19 cellular contexts compared by ENCODE assay signal in genomic region chr14:72743626-72744025, GRCh38.
DNase-seq lines count a peak whose midpoint lies in the region; ATAC-seq, FAIRE-seq and TF ChIP-seq lines count a peak whose summit lies in the region.
"Had no signal": no experiment of that assay in that cellular context is flagged by ENCODE, and none has a peak within 500 bp of the region (broad histone marks: within the 10 kb centered on the region; RNA-seq: fewer than 3 reads in every experiment).

No MANE protein-coding gene starts in this region.

- no peak for TF ChIP-seq RAD21 in SK-N-SH (IDR thresholded peaks at IDR 0.05; ENCODE audit: low read length)

- no peak overlapping the region for H3K4me2 ChIP-seq in SK-N-SH
- H3K4me2 ChIP-seq: KMS-11 had no signal

- no peak for DNase-seq in SK-N-SH
- peak; percentile 27 for DNase-seq in astrocyte of the hippocampus (ENCODE audit: low read depth, low spot score)
- peak; percentile 40 for DNase-seq in right atrium auricular region (ENCODE audit: low spot score)
- no peak for DNase-seq in frontal cortex (ENCODE audit: low spot score in 2 of 2)
- no peak for DNase-seq in NCI-H1930 (lab: John Stamatoyannopoulos, UW)
- DNase-seq: activated CD4-positive, CD25-positive, alpha-beta regulatory T cell; activated naive CD4-positive, alpha-beta T cell; CD4-positive, CD25-positive, alpha-beta regulatory T cell; hippocampal formation; NCI-H1092; posterior cingulate gyrus; small intestine; trophoblast cell had no signal

- H3K27me3 ChIP-seq in SK-N-SH (ENCODE audit: insufficient read depth): no peaks in the 10 kb centered on the region
- H3K27me3 ChIP-seq in right atrium auricular region: no peaks in the 10 kb centered on the region

- no peaks in the 10 kb centered on the region for H4K20me1 ChIP-seq in SK-N-SH (ENCODE audit: insufficient read depth)

- no peak for TF ChIP-seq EP300 in SK-N-SH (IDR thresholded peaks at IDR 0.05; ENCODE audit: borderline replicate concordance in 1 of 2, low read depth in 1 of 2, low read length in 1 of 2)

- POLR2A ChIA-PET in SK-N-SH (lab: Yijun Ruan, JAX): no interaction called here

- H3K4me3 ChIP-seq in SK-N-SH (ENCODE audit: low read depth in 2 of 2, low read length in 1 of 2): no peak overlapping the region
- H3K4me3 ChIP-seq in right atrium auricular region: no peak overlapping the region

- no peaks in the 10 kb centered on the region for H3K36me3 ChIP-seq in SK-N-SH (replicated peaks in 1 of 2; ENCODE audit: control insufficient read depth in 1 of 2, insufficient read depth in 2 of 2, low read length in 1 of 2)
- H3K36me3 ChIP-seq in right atrium auricular region: no peaks in the 10 kb centered on the region

- H3K27ac ChIP-seq in SK-N-SH (ENCODE audit: low read depth in 2 of 2, low read length in 1 of 2) (peak overlapping the region in 1 of 2 experiments; percentile 56; a peak in 2 of 4 replicates), right atrium auricular region (no peak overlapping the region), temporal lobe (ENCODE audit: low read depth, low read length) (peak overlapping the region; percentile 47)
- H3K27ac ChIP-seq: KMS-11 had no signal

- no peaks in the 10 kb centered on the region for H3K9me3 ChIP-seq in SK-N-SH
- H3K9me3 ChIP-seq in right atrium auricular region: no peaks in the 10 kb centered on the region

- H2AFZ ChIP-seq in SK-N-SH (ENCODE audit: low read depth): 0 out of 2 replicates have a peak overlapping the region, but pooled peaks have one; percentile 13

- ATAC-seq in SK-N-SH treated with all-trans-retinoic acid at 6 μM for 48 hours (no peak), GM19452 (IDR thresholded peaks at IDR 0.05; ENCODE audit: unreplicated experiment) (no peak)

- peaks cover 11% of the 10 kb centered on the region for H3F3A ChIP-seq in SK-N-SH (replicated peaks; ENCODE audit: insufficient read depth)

- no peak for FAIRE-seq in frontal cortex (lab: Jason Lieb, UNC)
- FAIRE-seq: A204.1, astrocyte, small intestine had no signal

- CTCF ChIA-PET in SK-N-SH (lab: Yijun Ruan, JAX): interaction anchor here (1.1 to 1.6 kb wide), 4 partner anchors 65 to 230 kb away, joined by 3 to 6 read pairs (median 3); no protein-coding TSS in a partner anchor

- H3K4me1 ChIP-seq in SK-N-SH (ENCODE audit: control insufficient read depth in 1 of 2, insufficient read depth in 2 of 2, low read depth in 1 of 2, low read length in 1 of 2) (peaks cover 15 to 58% of the 10 kb centered on the region in 2 experiments; a peak in 2 of 4 replicates), right atrium auricular region (peaks cover 0 to 16% of the 10 kb centered on the region in 2 donors)

- no peaks in the 10 kb centered on the region for H3K79me2 ChIP-seq in SK-N-SH (ENCODE audit: insufficient read depth)

- WGBS in SK-N-SH (ENCODE audit: low lambda C conversion rate): 85% methylated on average over 2 of the region's 2 CpGs

- no peaks in the 10 kb centered on the region for H3K9me2 ChIP-seq in SK-N-SH

- TF ChIP-seq CTCF in SK-N-SH (IDR thresholded peaks at IDR 0.05) (no peak), right atrium auricular region (IDR thresholded peaks at IDR 0.05) (no peak)

- no peak overlapping the region for H3K9ac ChIP-seq in SK-N-SH
- H3K9ac ChIP-seq: KMS-11 had no signal

TF ChIP-seq in SK-N-SH, 30 proteins besides CTCF, POLR2A, EP300 and RAD21:
- no peak for TF ChIP-seq JUND (IDR thresholded peaks at IDR 0.05)
- no peak for TF ChIP-seq POLR2AphosphoS5 (IDR thresholded peaks at IDR 0.05; ENCODE audit: low read depth, low read length)
- TF ChIP-seq SMC3 (IDR thresholded peaks at IDR 0.05; ENCODE audit: low read depth, low read length): no peak
TF ChIP-seq in SK-N-SH: peak in this region for 0.

TF ChIP-seq in SK-N-SH treated with all-trans-retinoic acid at 6 μM for 48 hours, 23 proteins besides CTCF, POLR2A, EP300 and RAD21:
- TF ChIP-seq CSDC2 (CRISPR knock-in tag; IDR thresholded peaks at IDR 0.05): no peak
- TF ChIP-seq ZNF70 (CRISPR knock-in tag; IDR thresholded peaks at IDR 0.05): no peak
- TF ChIP-seq CSRNP3 (CRISPR knock-in tag; IDR thresholded peaks at IDR 0.05): no peak
- no peak for TF ChIP-seq BACH2 (CRISPR knock-in tag; IDR thresholded peaks at IDR 0.05; ENCODE audit: borderline replicate concordance)
- TF ChIP-seq TCF4 (CRISPR knock-in tag; IDR thresholded peaks at IDR 0.05; ENCODE audit: borderline replicate concordance): no peak
- TF ChIP-seq ARNTL (CRISPR knock-in tag; IDR thresholded peaks at IDR 0.05; ENCODE audit: borderline replicate concordance, low read depth): no peak
- TF ChIP-seq CREB5 (CRISPR knock-in tag; IDR thresholded peaks at IDR 0.05; ENCODE audit: low read depth): no peak
- TF ChIP-seq ISL1 (CRISPR knock-in tag; IDR thresholded peaks at IDR 0.05): no peak
- TF ChIP-seq ESRRG (CRISPR knock-in tag; IDR thresholded peaks at IDR 0.05): no peak
- TF ChIP-seq TOX (CRISPR knock-in tag; IDR thresholded peaks at IDR 0.05; ENCODE audit: borderline replicate concordance): no peak
- TF ChIP-seq POU6F1 (CRISPR knock-in tag; IDR thresholded peaks at IDR 0.05; ENCODE audit: borderline replicate concordance, low read depth): no peak
- no peak for TF ChIP-seq GLIS3 (CRISPR knock-in tag; IDR thresholded peaks at IDR 0.05)
- no peak for TF ChIP-seq OSR1 (CRISPR knock-in tag; IDR thresholded peaks at IDR 0.05)
- no peak for TF ChIP-seq ZFP30 (CRISPR knock-in tag; IDR thresholded peaks at IDR 0.05)
- no peak for TF ChIP-seq ZFP3 (CRISPR knock-in tag; IDR thresholded peaks at IDR 0.05)
- TF ChIP-seq PPARA (CRISPR knock-in tag; IDR thresholded peaks at IDR 0.05; ENCODE audit: borderline replicate concordance): no peak
- TF ChIP-seq ZNF8 (CRISPR knock-in tag; IDR thresholded peaks at IDR 0.05): no peak
- TF ChIP-seq PATZ1 (CRISPR knock-in tag; IDR thresholded peaks at IDR 0.05; ENCODE audit: borderline replicate concordance): no peak
TF ChIP-seq in SK-N-SH treated with all-trans-retinoic acid at 6 μM for 48 hours: peak in this region for 0.

Comparison
In these comparisons a context has a peak if more than half of its experiments do, and no peak if none do; other contexts are left out.
1. DNase-seq: peak in astrocyte of the hippocampus (single experiment) and right atrium auricular region (single experiment); none in SK-N-SH (single experiment), frontal cortex (0 of 2) and NCI-H1930 (0 of 2).